In genomic region chr13:80533175-80533574, GRCh38 we compare ENCODE assay signal across 34 cellular contexts.
"Had no signal": no experiment of that assay in that cellular context is flagged by ENCODE, and none has a peak within 500 bp of the region (broad histone marks: within the 10 kb centered on the region; RNA-seq: fewer than 3 reads in every experiment).

No MANE protein-coding gene starts in this region.

- ATAC-seq: activated naive CD4-positive, alpha-beta T cell treated with anti-CD3 and anti-CD28 coated beads, Interleukin-2, amount 50 U/mL, for 72 hours; activated naive CD8-positive, alpha-beta T cell treated with anti-CD3 and anti-CD28 coated beads, Interleukin-2, amount 50 U/mL, for 24 hours; activated T-cell treated with anti-CD3 and anti-CD28 coated beads, Interleukin-2, amount 50 U/mL, for 4 hours; activated T-cell treated with anti-CD3 and anti-CD28 coated beads, Interleukin-2, amount 50 U/mL, for 72 hours; activated T-helper 17 cell treated with anti-CD3 and anti-CD28 coated beads, Interleukin-2, amount 50 U/mL, for 72 hours; body of pancreas had no signal

- H3K4me3 ChIP-seq: adrenal gland, ascending aorta, body of pancreas, breast epithelium, cardiac muscle cell had no signal

- FAIRE-seq: astrocyte, bronchial epithelial cell had no signal

- H3K27ac ChIP-seq: adrenal gland, ascending aorta, body of pancreas, brain microvascular endothelial cell, breast epithelium, cardiac muscle cell had no signal

- H3K4me1 ChIP-seq: adrenal gland, body of pancreas, breast epithelium had no signal

- H3K9me3 ChIP-seq: adrenal gland, body of pancreas had no signal

- DNase-seq: activated effector memory CD4-positive, alpha-beta T cell treated with anti-CD3 and anti-CD28 coated beads, Interleukin-2, amount 50 U/mL, for 16 hours; activated effector memory CD4-positive, alpha-beta T cell treated with Interleukin-2 at 50 U/mL for 16 hours; activated gamma-delta T cell; activated gamma-delta T cell treated with Interleukin-2 at 50 U/mL for 16 hours; activated naive CD4-positive, alpha-beta T cell; activated naive CD4-positive, alpha-beta T cell treated with anti-CD3 and anti-CD28 coated beads for 36 hours; activated naive CD4-positive, alpha-beta T cell treated with anti-CD3 and anti-CD28 coated beads, Interleukin-2, amount 10 ng/mL, durations not matched to agents 7 days and 5 days; activated naive CD4-positive, alpha-beta T cell treated with anti-CD3 and anti-CD28 coated beads, Interleukin-2, amount 50 U/mL, for 16 hours; activated naive CD4-positive, alpha-beta T cell treated with Interleukin-2 at 50 U/mL for 16 hours; activated naive CD8-positive, alpha-beta T cell treated with anti-CD3 and anti-CD28 coated beads for 36 hours; activated naive CD8-positive, alpha-beta T cell treated with anti-CD3 and anti-CD28 coated beads, Interleukin-2, amount 10 ng/mL, durations not matched to agents 7 days and 5 days; activated naive CD8-positive, alpha-beta T cell treated with anti-CD3 and anti-CD28 coated beads, Interleukin-2, amount 50 U/mL, for 24 hours; activated T-cell treated with anti-CD3 and anti-CD28 coated beads, Interleukin-2, amount 50 U/mL, for 1 hour; activated T-cell treated with anti-CD3 and anti-CD28 coated beads, Interleukin-2, amount 50 U/mL, for 24 hours; activated T-cell treated with anti-CD3 and anti-CD28 coated beads, Interleukin-2, amount 50 U/mL, for 4 hours; activated T-cell treated with anti-CD3 and anti-CD28 coated beads, Interleukin-2, amount 50 U/mL, for 48 hours; activated T-cell treated with anti-CD3 and anti-CD28 coated beads, Interleukin-2, amount 50 U/mL, for 72 hours; adrenal gland; amniotic stem cell; amygdala; anterior cingulate cortex; aorta; body of pancreas; brain microvascular endothelial cell; caudate nucleus; central memory CD4-positive, alpha-beta T cell; cerebellar nuclear complex had no signal

- H3K27me3 ChIP-seq: adrenal gland, ascending aorta, body of pancreas, brain microvascular endothelial cell, breast epithelium, cardiac muscle cell had no signal

- H3K36me3 ChIP-seq: adrenal gland, ascending aorta, brain microvascular endothelial cell, breast epithelium, cardiac muscle cell had no signal
